In the genomic region with DNA sequence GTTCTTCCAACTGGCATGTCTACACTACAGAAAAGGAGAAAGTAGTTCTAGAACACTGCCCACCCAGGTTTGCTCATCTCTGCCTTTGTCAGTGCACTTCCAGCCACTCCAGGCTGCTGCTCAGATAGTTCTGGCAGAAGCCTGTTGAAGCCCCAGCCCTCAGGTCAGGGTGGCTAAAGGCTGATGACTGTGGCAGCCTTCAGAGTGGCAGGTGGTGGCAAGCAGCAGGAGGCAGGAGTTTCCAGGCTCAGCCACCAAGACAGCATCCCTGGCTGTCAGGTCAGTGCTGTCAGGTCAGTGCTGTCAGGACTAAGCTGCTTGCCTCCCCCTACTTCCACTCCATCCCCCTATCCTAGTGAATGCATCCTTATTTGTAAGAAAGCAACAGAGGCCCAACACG, we compare ENCODE assay signal across 19 cellular contexts.
"Had no signal": no experiment of that assay in that cellular context is flagged by ENCODE, and none has a peak within 500 bp of the region (broad histone marks: within the 10 kb centered on the region; RNA-seq: fewer than 3 reads in every experiment).

No MANE protein-coding gene starts in this region.

- ATAC-seq: K562 had no signal

- H3K27ac ChIP-seq: KMS-11 had no signal

- H3K27me3 Mint-ChIP-seq: IgD-negative memory B cell had no signal

- H3K4me3 Mint-ChIP-seq: IgD-negative memory B cell had no signal

- H3K9me3 Mint-ChIP-seq: IgD-negative memory B cell had no signal

- H3K9ac ChIP-seq: KMS-11, SK-N-SH had no signal

- DNase-seq: MV-4-11, NCI-H1048, NCI-H1105, NCI-H1417, NCI-H1436 treated with DMSO at 0.1 percent for 48 hours, NCI-H1694, NCI-H187 treated with DMSO at 0.1 percent for 48 hours, NCI-H2029 treated with DMSO at 0.1 percent for 48 hours, NCI-H2227 treated with DMSO at 0.1 percent for 48 hours, NCI-H524, NCI-H69, NCI-H774, RPMI8226, SHP77, SK-N-SH, SW 1271 had no signal

- H3K4me3 ChIP-seq: K562 had no signal

- H3K9me3 ChIP-seq: SK-N-SH had no signal

- H3K9me2 ChIP-seq: SK-N-SH had no signal

- H3K4me2 ChIP-seq: KMS-11, SK-N-SH had no signal

- H3K36me3 Mint-ChIP-seq: IgD-negative memory B cell had no signal
